Comparison of ENCODE assay signal across 16 cellular contexts in genomic region chr21:45387506-45387905, GRCh38. TPM values are rescaled to one million over a fixed set of nuclear protein-coding genes. Genes with fewer than 3 reads are reported as not detected.
DNase-seq lines count a peak whose midpoint lies in the region; ATAC-seq, FAIRE-seq and TF ChIP-seq lines count a peak whose summit lies in the region.
"Had no signal": no experiment of that assay in that cellular context is flagged by ENCODE, and none has a peak within 500 bp of the region (broad histone marks: within the 10 kb centered on the region; RNA-seq: fewer than 3 reads in every experiment).

No MANE protein-coding gene starts in this region.

- H3K4me1 ChIP-seq in BLaER1 treated with 17β-estradiol and CSF1 and Interleukin-3, amounts not matched to agents 10 nM and 100 nM: peaks cover 0 to 46% (median 32%) of the 10 kb centered on the region in 10 experiments; a peak in 19 of 20 replicates
- peaks cover 15% of the 10 kb centered on the region for H3K4me1 ChIP-seq in astrocyte (ENCODE audit: insufficient read depth, low read length)
- peaks cover 56% of the 10 kb centered on the region for H3K4me1 ChIP-seq in HepG2 (ENCODE audit: insufficient read depth, low read length)
- H3K4me1 ChIP-seq in skeletal muscle tissue (ENCODE audit: control insufficient read depth in 3 of 3, insufficient read depth in 3 of 3, low read length in 3 of 3): peaks cover 12 to 20% (median 17%) of the 10 kb centered on the region in 3 donors
- H3K4me1 ChIP-seq: pancreas had no signal

- POLR2A ChIA-PET in HepG2 (lab: Yijun Ruan, JAX) (interaction anchor here (1.1 to 1.7 kb wide), 2 partner anchors 21 to 36 kb away, joined by 3 read pairs; no protein-coding TSS in a partner anchor), HEK293T (lab: Yijun Ruan, JAX) (no interaction called here)

- no peaks in the 10 kb centered on the region for H3K36me3 Mint-ChIP-seq in astrocyte (ENCODE audit: low read depth, unreplicated experiment)
- H3K36me3 Mint-ChIP-seq: activated naive CD4-positive, alpha-beta T cell treated with anti-CD3 and anti-CD28 coated beads, Interleukin-2, amount 10 ng/mL, durations not matched to agents 7 days and 5 days had no signal

- TF ChIP-seq POLR2A in HepG2 (IDR thresholded peaks at IDR 0.05; ENCODE audit: insufficient read depth in 1 of 2, low read depth in 2 of 2, low read length in 2 of 2): no peak

- H2AFZ ChIP-seq in astrocyte (ENCODE audit: low read depth, low read length) (peak overlapping the region; percentile 53), HepG2 (ENCODE audit: low read length) (no peak overlapping the region)
- H2AFZ ChIP-seq: PC-9 had no signal

- intact Hi-C loops in HepG2 (cut with micrococcal nuclease; ENCODE audit: unreplicated experiment): no loop called here

- H3K27ac Mint-ChIP-seq in astrocyte (ENCODE audit: unreplicated experiment): peak overlapping the region; percentile 27
- H3K27ac Mint-ChIP-seq: activated naive CD4-positive, alpha-beta T cell treated with anti-CD3 and anti-CD28 coated beads, Interleukin-2, amount 10 ng/mL, durations not matched to agents 7 days and 5 days had no signal

- in situ Hi-C loops in HepG2 (cut with HindIII; ENCODE audit: extremely low pct_ligation_motif_present, low pct_unique_long_range_greater_than_20kb): no loop called here

- DNase-seq in astrocyte (ENCODE audit: low read depth) (no peak), HepG2 (ENCODE audit: low spot score) (no peak), HEK293T (ENCODE audit: extremely low spot score) (no peak), NK-92 (lab: John Stamatoyannopoulos, UW; ENCODE audit: unreplicated experiment) (no peak), NCI-H2107 treated with DMSO at 0.1 percent for 48 hours (lab: John Stamatoyannopoulos, UW; ENCODE audit: unreplicated experiment) (no peak)
- DNase-seq: activated naive CD4-positive, alpha-beta T cell treated with anti-CD3 and anti-CD28 coated beads, Interleukin-2, amount 10 ng/mL, durations not matched to agents 7 days and 5 days; NCI-H146; NCI-H524 treated with DMSO at 0.1 percent for 48 hours; stimulated activated CD4-positive, alpha-beta T cell treated with anti-CD3 and anti-CD28 coated beads, Interleukin-4, amount 100 ng/mL, for 1 hour had no signal

- no TSS peak for BruUV-seq in HepG2 (replicated peaks; lab: Mats Ljungman, UMichigan)

- H3K4me3 Mint-ChIP-seq in astrocyte (ENCODE audit: unreplicated experiment): no peak overlapping the region
- H3K4me3 Mint-ChIP-seq: activated naive CD4-positive, alpha-beta T cell treated with anti-CD3 and anti-CD28 coated beads, Interleukin-2, amount 10 ng/mL, durations not matched to agents 7 days and 5 days had no signal

- FAIRE-seq in astrocyte (lab: Jason Lieb, UNC) (no peak), HepG2 (lab: Jason Lieb, UNC) (no peak)
- FAIRE-seq: pancreas had no signal

- H3K79me2 ChIP-seq in astrocyte (ENCODE audit: insufficient read depth, low read length) (no peaks in the 10 kb centered on the region), HepG2 (ENCODE audit: insufficient read depth, low read length) (no peaks in the 10 kb centered on the region)

- H3K9me3 ChIP-seq in BLaER1 treated with 17β-estradiol and CSF1 and Interleukin-3, amounts not matched to agents 10 nM and 100 nM (replicated peaks in 1 of 11): no peaks in the 10 kb centered on the region
- H3K9me3 ChIP-seq in astrocyte (ENCODE audit: insufficient read depth, low read depth, low read length) (no peaks in the 10 kb centered on the region), HepG2 (ENCODE audit: low read length) (no peaks in the 10 kb centered on the region), skeletal muscle tissue (ENCODE audit: control insufficient read depth in 3 of 3, low read length in 3 of 3) (no peaks in the 10 kb centered on the region)
- H3K9me3 ChIP-seq: mucosa of descending colon, pancreas had no signal

- no peak for TF ChIP-seq EP300 in HepG2 (IDR thresholded peaks at IDR 0.05; ENCODE audit: low read depth in 2 of 2, low read length in 2 of 2)
- TF ChIP-seq EP300 in HepG2 (CRISPR knock-in tag; IDR thresholded peaks at IDR 0.05; ENCODE audit: borderline replicate concordance): no peak

- no peaks in the 10 kb centered on the region for H3K36me3 ChIP-seq in BLaER1 treated with 17β-estradiol and CSF1 and Interleukin-3, amounts not matched to agents 10 nM and 100 nM
- H3K36me3 ChIP-seq in astrocyte (ENCODE audit: insufficient read depth, low read length) (no peaks in the 10 kb centered on the region), HepG2 (replicated peaks in 1 of 2; ENCODE audit: control insufficient read depth in 1 of 2, insufficient read depth in 2 of 2, low read length in 2 of 2) (no peaks in the 10 kb centered on the region), skeletal muscle tissue (ENCODE audit: control insufficient read depth in 3 of 3, insufficient read depth in 3 of 3, low read length in 3 of 3) (no peaks in the 10 kb centered on the region)
- H3K36me3 ChIP-seq: cardiac muscle cell, pancreas had no signal

- H3K4me1 Mint-ChIP-seq in astrocyte (ENCODE audit: low read depth, unreplicated experiment): peaks cover 7% of the 10 kb centered on the region
- H3K4me1 Mint-ChIP-seq: activated naive CD4-positive, alpha-beta T cell treated with anti-CD3 and anti-CD28 coated beads, Interleukin-2, amount 10 ng/mL, durations not matched to agents 7 days and 5 days had no signal

- 79% methylated on average over 13 of the region's 13 CpGs for WGBS in HepG2 (ENCODE audit: low lambda C conversion rate)

- peaks cover 12% of the 10 kb centered on the region for H3K27me3 Mint-ChIP-seq in astrocyte (ENCODE audit: low read depth, unreplicated experiment)

- peaks cover 0 to 15% (median 0%) of the 10 kb centered on the region in 11 experiments; a peak in 4 of 22 replicates for H4K20me1 ChIP-seq in BLaER1 treated with 17β-estradiol and CSF1 and Interleukin-3, amounts not matched to agents 10 nM and 100 nM
- H4K20me1 ChIP-seq in astrocyte (ENCODE audit: insufficient read depth, low read length) (no peaks in the 10 kb centered on the region), HepG2 (ENCODE audit: insufficient read depth, low read length) (no peaks in the 10 kb centered on the region)

- H3K9ac ChIP-seq in BLaER1 treated with 17β-estradiol and CSF1 and Interleukin-3, amounts not matched to agents 10 nM and 100 nM: no peak overlapping the region
- peak overlapping the region; percentile 21 for H3K9ac ChIP-seq in astrocyte (ENCODE audit: low read length)
- H3K9ac ChIP-seq in HepG2 (ENCODE audit: insufficient read depth, low read depth, low read length): no peak overlapping the region
- H3K9ac ChIP-seq in skeletal muscle tissue (ENCODE audit: low read depth in 1 of 3, low read length in 3 of 3): peak overlapping the region in 1 of 3 donors; percentile 8

- TF ChIP-seq RAD21 in HepG2 (CRISPR knock-in tag; IDR thresholded peaks at IDR 0.05): no peak

- TF ChIP-seq CTCF in astrocyte (IDR thresholded peaks at IDR 0.05; ENCODE audit: insufficient read depth, low read depth, low read length): no peak
- TF ChIP-seq CTCF in HepG2 (CRISPR knock-in tag; IDR thresholded peaks at IDR 0.05): no peak

- no peak overlapping the region for H3K4me3 ChIP-seq in BLaER1 treated with 17β-estradiol and CSF1 and Interleukin-3, amounts not matched to agents 10 nM and 100 nM
- H3K4me3 ChIP-seq in astrocyte (ENCODE audit: insufficient read depth, low read depth, low read length) (no peak overlapping the region), HepG2 (replicated peaks in 1 of 3; ENCODE audit: insufficient read depth in 1 of 3, low read depth in 2 of 3, low read length in 3 of 3) (no peak overlapping the region), skeletal muscle tissue (ENCODE audit: low read length in 3 of 3) (peak overlapping the region in 1 of 3 donors; percentile 22)
- H3K4me3 ChIP-seq: cardiac muscle cell, mucosa of descending colon, pancreas, PC-9 had no signal

- ATAC-seq in HepG2 (no peak), HG02885 (IDR thresholded peaks at IDR 0.05; ENCODE audit: poor library complexity, unreplicated experiment) (no peak)

- CTCF ChIA-PET in HepG2 (lab: Yijun Ruan, JAX; ENCODE audit: low intra/inter-chr PET ratio, low total read pairs): interaction anchor here (1.6 kb wide), 1 partner anchor 52 kb away, joined by 4 read pairs; no protein-coding TSS in a partner anchor
- CTCF ChIA-PET in HEK293T (lab: Yijun Ruan, JAX): interaction anchor here (0.9 to 1.0 kb wide), 2 partner anchors 14 to 90 kb away, joined by 3 to 4 read pairs; no protein-coding TSS in a partner anchor

- H3K27ac ChIP-seq in BLaER1 treated with 17β-estradiol and CSF1 and Interleukin-3, amounts not matched to agents 10 nM and 100 nM: no peak overlapping the region
- H3K27ac ChIP-seq in astrocyte (ENCODE audit: low read depth, low read length) (no peak overlapping the region), HepG2 (ENCODE audit: extremely low read length, insufficient read depth, low read length) (no peak overlapping the region), skeletal muscle tissue (ENCODE audit: low read depth, low read length) (peak overlapping the region; percentile 56)
- H3K27ac ChIP-seq: pancreas, PC-9 had no signal

- peaks cover 10 to 47% (median 25%) of the 10 kb centered on the region in 11 experiments; a peak in 19 of 22 replicates for H3K27me3 ChIP-seq in BLaER1 treated with 17β-estradiol and CSF1 and Interleukin-3, amounts not matched to agents 10 nM and 100 nM
- H3K27me3 ChIP-seq in astrocyte (ENCODE audit: insufficient read depth, low read length) (no peaks in the 10 kb centered on the region), HepG2 (ENCODE audit: control insufficient read depth in 1 of 2, insufficient read depth in 2 of 2, low read length in 2 of 2) (peaks cover 4 to 67% of the 10 kb centered on the region in 2 experiments), skeletal muscle tissue (ENCODE audit: control insufficient read depth in 3 of 3, insufficient read depth in 3 of 3, low read length in 3 of 3) (peaks cover 26 to 48% (median 26%) of the 10 kb centered on the region in 3 donors)
- H3K27me3 ChIP-seq: cardiac muscle cell, pancreas had no signal

- H3K4me2 ChIP-seq in BLaER1 treated with 17β-estradiol and CSF1 and Interleukin-3, amounts not matched to agents 10 nM and 100 nM: peak overlapping the region in 10 of 11 experiments; percentile 13 to 77 (median 48); a peak in 18 of 22 replicates
- H3K4me2 ChIP-seq in astrocyte (ENCODE audit: low read length) (peak overlapping the region; percentile 54), HepG2 (ENCODE audit: low read depth, low read length) (no peak overlapping the region)
- H3K4me2 ChIP-seq: PC-9 had no signal

- H3K9me3 Mint-ChIP-seq in astrocyte (ENCODE audit: unreplicated experiment): peaks cover 2% of the 10 kb centered on the region
- H3K9me3 Mint-ChIP-seq: activated naive CD4-positive, alpha-beta T cell treated with anti-CD3 and anti-CD28 coated beads, Interleukin-2, amount 10 ng/mL, durations not matched to agents 7 days and 5 days had no signal

RNA-seq across cellular contexts. Expression of gene COL18A1, which starts 17.5 kb away (rescaled TPM):
- total RNA-seq in astrocyte (616 and 692 TPM in 2 replicates), HepG2 (2016; rRNA removed; fragmentation: Illumina TruSeq; extraction: Trizol) (21.2 and 102 TPM in 2 replicates), skeletal muscle tissue (59.0 TPM)
- 5.5 and 5.6 TPM in 2 replicates for total RNA-seq in HepG2 (2016; cell fraction: cytosol; rRNA removed; fragmentation: Illumina TruSeq; extraction: Trizol; ENCODE audit: low read depth)
- total RNA-seq in HepG2 (2016; cell fraction: insoluble cytoplasmic fraction; rRNA removed; fragmentation: Illumina TruSeq; extraction: Trizol): 18.4 and 106 TPM in 2 replicates
- total RNA-seq in HepG2 (2016; cell fraction: membrane; rRNA removed; fragmentation: Illumina TruSeq; extraction: Trizol): 10.8 and 11.6 TPM in 2 replicates
- total RNA-seq in HepG2 (2016; cell fraction: nucleus; rRNA removed; fragmentation: Illumina TruSeq; extraction: Trizol): 122 and 150 TPM in 2 replicates
- 79.0 and 128 TPM in 2 replicates for polyA plus RNA-seq in HepG2 (2011; rRNA removed)
- polyA plus RNA-seq in HepG2 (2011; cell fraction: cytosol; rRNA removed): 51.6 and 89.8 TPM in 2 replicates
- 1,622 and 2,194 TPM in 2 replicates for polyA plus RNA-seq in HepG2 (2011; cell fraction: nucleus; rRNA removed)
- polyA plus RNA-seq in HepG2 (2012): 59.0 and 129 TPM in 2 replicates
- polyA plus RNA-seq in HepG2 (2016; cell fraction: cytosol; fragmentation: Illumina TruSeq; extraction: Trizol; ENCODE audit: low read depth): 4.3 and 4.4 TPM in 2 replicates
- 20.7 and 26.9 TPM in 2 replicates for polyA plus RNA-seq in HepG2 (2016; cell fraction: insoluble cytoplasmic fraction; fragmentation: Illumina TruSeq; extraction: Trizol; ENCODE audit: low read depth)
- 5.0 and 6.2 TPM in 2 replicates for polyA plus RNA-seq in HepG2 (2016; cell fraction: membrane; fragmentation: Illumina TruSeq; extraction: Trizol; ENCODE audit: low read depth)
- polyA plus RNA-seq in HepG2 (2016; cell fraction: nucleus; fragmentation: Illumina TruSeq; extraction: Trizol; ENCODE audit: insufficient read depth, low read depth): 308 and 331 TPM in 2 replicates
- polyA minus RNA-seq in HepG2 (2011; rRNA and poly(A)+ RNA removed; ENCODE audit: low replicate concordance): 0.09 and 44.3 TPM in 2 replicates
- 36.9 and 37.7 TPM in 2 replicates for polyA minus RNA-seq in HepG2 (2011; cell fraction: cytosol; rRNA and poly(A)+ RNA removed)
- 46.7 and 51.1 TPM in 2 replicates for polyA minus RNA-seq in HepG2 (2011; cell fraction: nucleus; rRNA and poly(A)+ RNA removed)
